In genomic region chr14:99790201-99790977, GRCh38 we compare ENCODE assay signal across 20 cellular contexts. TPM values are rescaled to one million over a fixed set of nuclear protein-coding genes. Genes with fewer than 3 reads are reported as not detected.
DNase-seq lines count a peak whose midpoint lies in the region; ATAC-seq and TF ChIP-seq lines count a peak whose summit lies in the region.
"Had no signal": no experiment of that assay in that cellular context is flagged by ENCODE, and none has a peak within 500 bp of the region (broad histone marks: within the 10 kb centered on the region; RNA-seq: fewer than 3 reads in every experiment).

No MANE protein-coding gene starts in this region.

- no peaks in the 10 kb centered on the region for H3K9me3 ChIP-seq in thyroid gland
- H3K9me3 ChIP-seq: colonic mucosa, gastrocnemius medialis had no signal

- CTCF ChIA-PET in activated CD4-positive, alpha-beta T cell treated with anti-CD3 and anti-CD28 coated beads, Interleukin-2, amount 10 ng/mL, durations not matched to agents 7 days and 5 days (lab: Charles Lee): no interaction called here

- no peak for DNase-seq in activated CD4-positive, alpha-beta T cell treated with anti-CD3 and anti-CD28 coated beads, Interleukin-2, amount 10 ng/mL, durations not matched to agents 7 days and 5 days
- no peak for DNase-seq in activated CD4-positive, alpha-beta T cell treated with anti-CD3 and anti-CD28 coated beads, Interleukin-2, amount 10 ng/mL, durations not matched to agents 24 days and 14 days
- peak; percentile 52 for DNase-seq in NCI-H345 treated with DMSO at 0.1 percent for 48 hours (lab: John Stamatoyannopoulos, UW; ENCODE audit: unreplicated experiment)
- peak; percentile 57 for DNase-seq in coronary artery (ENCODE audit: low spot score)
- peak; percentile 17 to 19 for DNase-seq in thyroid gland
- no peak for DNase-seq in foreskin fibroblast
- DNase-seq in stimulated activated CD8-positive, alpha-beta memory T cell treated with anti-CD3 and anti-CD28 coated beads, Interleukin-4, amount 100 ng/mL, for 48 hours: no peak
- DNase-seq: activated CD4-positive, alpha-beta memory T cell treated with anti-CD3 and anti-CD28 coated beads for 36 hours; activated naive CD4-positive, alpha-beta T cell treated with anti-CD3 and anti-CD28 coated beads, Interleukin-2, amount 10 ng/mL, durations not matched to agents 7 days and 5 days; activated T-cell treated with anti-CD3 and anti-CD28 coated beads, Interleukin-2, amount 50 U/mL, for 24 hours; colonic mucosa; gastrocnemius medialis; NCI-H1694 treated with DMSO at 0.1 percent for 48 hours had no signal

- peaks cover 31% of the 10 kb centered on the region for H3K4me1 Mint-ChIP-seq in activated CD4-positive, alpha-beta T cell treated with anti-CD3 and anti-CD28 coated beads, Interleukin-2, amount 10 ng/mL, durations not matched to agents 7 days and 5 days
- H3K4me1 Mint-ChIP-seq in activated CD4-positive, alpha-beta T cell treated with anti-CD3 and anti-CD28 coated beads, Interleukin-2, amount 10 ng/mL, durations not matched to agents 24 days and 14 days: peaks cover 14% of the 10 kb centered on the region
- H3K4me1 Mint-ChIP-seq: stimulated activated memory B cell treated with anti-CD40 and anti-IgM and Interleukin-4, amounts not matched to agents 10 μg/mL and 1 μg/mL and 100 μg/mL, for 72 hours had no signal

- TF ChIP-seq POLR2A in thyroid gland (IDR thresholded peaks at IDR 0.05): no peak

- no peak for ATAC-seq in GM21367 (IDR thresholded peaks at IDR 0.05; ENCODE audit: unreplicated experiment)
- ATAC-seq: gastrocnemius medialis; GM23338; left cardiac atrium; stimulated activated memory B cell treated with anti-CD40 and anti-IgM and Interleukin-4, amounts not matched to agents 10 μg/mL and 1 μg/mL and 100 μg/mL, for 72 hours had no signal

- H3K27ac ChIP-seq in coronary artery (no peak overlapping the region), thyroid gland (no peak overlapping the region)
- H3K27ac ChIP-seq: colonic mucosa had no signal

- H3K4me1 ChIP-seq in thyroid gland: peaks cover 8 to 27% of the 10 kb centered on the region in 2 donors
- H3K4me1 ChIP-seq: colonic mucosa had no signal

- H3K9me3 Mint-ChIP-seq in activated CD4-positive, alpha-beta T cell treated with anti-CD3 and anti-CD28 coated beads, Interleukin-2, amount 10 ng/mL, durations not matched to agents 7 days and 5 days: no peaks in the 10 kb centered on the region
- no peaks in the 10 kb centered on the region for H3K9me3 Mint-ChIP-seq in activated CD4-positive, alpha-beta T cell treated with anti-CD3 and anti-CD28 coated beads, Interleukin-2, amount 10 ng/mL, durations not matched to agents 24 days and 14 days
- H3K9me3 Mint-ChIP-seq: activated CD4-positive, alpha-beta memory T cell treated with anti-CD3 and anti-CD28 coated beads for 36 hours; activated naive CD4-positive, alpha-beta T cell treated with anti-CD3 and anti-CD28 coated beads, Interleukin-2, amount 10 ng/mL, durations not matched to agents 7 days and 5 days; activated T-cell treated with anti-CD3 and anti-CD28 coated beads, Interleukin-2, amount 50 U/mL, for 24 hours; GM23338; mesothelial cell of epicardium; stimulated activated memory B cell treated with anti-CD40 and anti-IgM and Interleukin-4, amounts not matched to agents 10 μg/mL and 1 μg/mL and 100 μg/mL, for 72 hours; type B pancreatic cell had no signal

- no peaks in the 10 kb centered on the region for H3K36me3 Mint-ChIP-seq in activated CD4-positive, alpha-beta T cell treated with anti-CD3 and anti-CD28 coated beads, Interleukin-2, amount 10 ng/mL, durations not matched to agents 7 days and 5 days (ENCODE audit: low read depth)
- H3K36me3 Mint-ChIP-seq in activated CD4-positive, alpha-beta T cell treated with anti-CD3 and anti-CD28 coated beads, Interleukin-2, amount 10 ng/mL, durations not matched to agents 24 days and 14 days (ENCODE audit: low read depth): no peaks in the 10 kb centered on the region
- H3K36me3 Mint-ChIP-seq: activated CD4-positive, alpha-beta memory T cell treated with anti-CD3 and anti-CD28 coated beads for 36 hours; activated naive CD4-positive, alpha-beta T cell treated with anti-CD3 and anti-CD28 coated beads, Interleukin-2, amount 10 ng/mL, durations not matched to agents 7 days and 5 days; CD14-positive monocyte; mesothelial cell of epicardium; stimulated activated memory B cell treated with anti-CD40 and anti-IgM and Interleukin-4, amounts not matched to agents 10 μg/mL and 1 μg/mL and 100 μg/mL, for 72 hours; type B pancreatic cell had no signal

- H3K27me3 ChIP-seq in thyroid gland: no peaks in the 10 kb centered on the region
- H3K27me3 ChIP-seq: gastrocnemius medialis had no signal

- no peaks in the 10 kb centered on the region for H3K36me3 ChIP-seq in thyroid gland
- H3K36me3 ChIP-seq: colonic mucosa, gastrocnemius medialis had no signal

- WGBS in thyroid gland, 2 donors: 82 to 86% methylated on average over 7 of the region's 7 CpGs

- intact Hi-C loops in activated CD4-positive, alpha-beta T cell treated with anti-CD3 and anti-CD28 coated beads, Interleukin-2, amount 10 ng/mL, durations not matched to agents 24 days and 14 days (cut with micrococcal nuclease): loop anchor here (5.0 kb wide), 1 partner anchor 108 kb away; the partner anchor contains the start of gene CYP46A1
- intact Hi-C loops in thyroid gland (cut with DNase I): loop anchor here (5.0 to 10.0 kb wide), 2 partner anchors 58 to 94 kb away; no protein-coding TSS in a partner anchor

- H3K4me3 Mint-ChIP-seq in activated CD4-positive, alpha-beta T cell treated with anti-CD3 and anti-CD28 coated beads, Interleukin-2, amount 10 ng/mL, durations not matched to agents 7 days and 5 days: no peak overlapping the region
- no peak overlapping the region for H3K4me3 Mint-ChIP-seq in activated CD4-positive, alpha-beta T cell treated with anti-CD3 and anti-CD28 coated beads, Interleukin-2, amount 10 ng/mL, durations not matched to agents 24 days and 14 days
- H3K4me3 Mint-ChIP-seq: activated CD4-positive, alpha-beta memory T cell treated with anti-CD3 and anti-CD28 coated beads for 36 hours; activated naive CD4-positive, alpha-beta T cell treated with anti-CD3 and anti-CD28 coated beads, Interleukin-2, amount 10 ng/mL, durations not matched to agents 7 days and 5 days; activated T-cell treated with anti-CD3 and anti-CD28 coated beads, Interleukin-2, amount 50 U/mL, for 24 hours; GM23338; mesothelial cell of epicardium; stimulated activated memory B cell treated with anti-CD40 and anti-IgM and Interleukin-4, amounts not matched to agents 10 μg/mL and 1 μg/mL and 100 μg/mL, for 72 hours had no signal

- H3K4me3 ChIP-seq in coronary artery (no peak overlapping the region), thyroid gland (replicated peaks in 1 of 3) (no peak overlapping the region), foreskin fibroblast (ENCODE audit: low read depth in 1 of 2, low read length in 2 of 2) (no peak overlapping the region)
- H3K4me3 ChIP-seq: colonic mucosa, gastrocnemius medialis, GM23338 had no signal

- POLR2A ChIA-PET in activated CD4-positive, alpha-beta T cell treated with anti-CD3 and anti-CD28 coated beads, Interleukin-2, amount 10 ng/mL, durations not matched to agents 7 days and 5 days (lab: Charles Lee): no interaction called here

- TF ChIP-seq CTCF in coronary artery (IDR thresholded peaks at IDR 0.05) (no peak), thyroid gland (IDR thresholded peaks at IDR 0.05) (no peak), foreskin fibroblast (IDR thresholded peaks at IDR 0.05; ENCODE audit: low read depth, low read length) (no peak)

- H3K27me3 Mint-ChIP-seq in activated CD4-positive, alpha-beta T cell treated with anti-CD3 and anti-CD28 coated beads, Interleukin-2, amount 10 ng/mL, durations not matched to agents 7 days and 5 days: peaks cover 33% of the 10 kb centered on the region
- H3K27me3 Mint-ChIP-seq in activated CD4-positive, alpha-beta T cell treated with anti-CD3 and anti-CD28 coated beads, Interleukin-2, amount 10 ng/mL, durations not matched to agents 24 days and 14 days: peaks cover 42% of the 10 kb centered on the region
- H3K27me3 Mint-ChIP-seq: type B pancreatic cell had no signal

- H3K27ac Mint-ChIP-seq in activated CD4-positive, alpha-beta T cell treated with anti-CD3 and anti-CD28 coated beads, Interleukin-2, amount 10 ng/mL, durations not matched to agents 7 days and 5 days: peak overlapping the region; percentile 16
- no peak overlapping the region for H3K27ac Mint-ChIP-seq in activated CD4-positive, alpha-beta T cell treated with anti-CD3 and anti-CD28 coated beads, Interleukin-2, amount 10 ng/mL, durations not matched to agents 24 days and 14 days
- H3K27ac Mint-ChIP-seq: activated CD4-positive, alpha-beta memory T cell treated with anti-CD3 and anti-CD28 coated beads for 36 hours; activated naive CD4-positive, alpha-beta T cell treated with anti-CD3 and anti-CD28 coated beads, Interleukin-2, amount 10 ng/mL, durations not matched to agents 7 days and 5 days; activated T-cell treated with anti-CD3 and anti-CD28 coated beads, Interleukin-2, amount 50 U/mL, for 24 hours; GM23338; mesothelial cell of epicardium; stimulated activated memory B cell treated with anti-CD40 and anti-IgM and Interleukin-4, amounts not matched to agents 10 μg/mL and 1 μg/mL and 100 μg/mL, for 72 hours had no signal

RNA-seq across cellular contexts. Expression of gene EML1, which starts 2.8 kb away (rescaled TPM):
- under 1 TPM in 1 of 2 experiments, not detected in 1; 0.12 TPM for total RNA-seq in activated CD4-positive, alpha-beta T cell treated with anti-CD3 and anti-CD28 coated beads, Interleukin-2, amount 10 ng/mL, durations not matched to agents 7 days and 5 days
- total RNA-seq in activated CD4-positive, alpha-beta T cell treated with anti-CD3 and anti-CD28 coated beads, Interleukin-2, amount 10 ng/mL, durations not matched to agents 24 days and 14 days: 0.98 and 1.8 TPM in 2 replicates
- 10 to 100 TPM; 24.2 to 58.7 (median 37.9) TPM for total RNA-seq in thyroid gland

Comparison
In these comparisons a context has a peak if more than half of its experiments do, and no peak if none do; other contexts are left out.
1. DNase-seq: peak in NCI-H345 treated with DMSO at 0.1 percent for 48 hours (single experiment), coronary artery (single experiment) and thyroid gland (2 of 2); none in activated CD4-positive, alpha-beta T cell treated with anti-CD3 and anti-CD28 coated beads, Interleukin-2, amount 10 ng/mL, durations not matched to agents 7 days and 5 days (single experiment), activated CD4-positive, alpha-beta T cell treated with anti-CD3 and anti-CD28 coated beads, Interleukin-2, amount 10 ng/mL, durations not matched to agents 24 days and 14 days (single experiment), foreskin fibroblast (0 of 2) and stimulated activated CD8-positive, alpha-beta memory T cell treated with anti-CD3 and anti-CD28 coated beads, Interleukin-4, amount 100 ng/mL, for 48 hours (single experiment).